In genomic region chr9:137070201-137070905, GRCh38 we compare ENCODE assay signal across 8 cellular contexts. TPM values are rescaled to one million over a fixed set of nuclear protein-coding genes. Genes with fewer than 3 reads are reported as not detected.
DNase-seq lines count a peak whose midpoint lies in the region; ATAC-seq, FAIRE-seq and TF ChIP-seq lines count a peak whose summit lies in the region.

Gene SAPCD2 (minus strand): TSS chr9:137070557. CDS start chr9:137070460, 97 bp downstream.

- CTCF ChIA-PET in A673 (lab: Charles Lee) = interaction anchor here (0.7 to 1.8 kb wide), 6 partner anchors 18 to 236 kb away, joined by 3 to 6 read pairs (median 4); no protein-coding TSS in a partner anchor
- CTCF ChIA-PET in WTC11 (lab: Charles Lee) = interaction anchor here (0.7 to 10.4 kb wide), 34 partner anchors 7 to 532 kb away, joined by 3 to 240 read pairs (median 5); partner anchors contain the start of genes ABCA2, ENTPD2, EXD3 and LCN8

- intact Hi-C loops in A673 (cut with micrococcal nuclease; ENCODE audit: unreplicated experiment) = no loop called here

- peak; percentile 95 for FAIRE-seq in islet of Langerhans (lab: Jason Lieb, UNC)

- H3K27ac ChIP-seq in A673 (ENCODE audit: low read depth, low read length, poor library complexity, severe bottlenecking) = peak within 1 kb of the TSS; percentile 68

- H3K9me3 ChIP-seq in A673 (ENCODE audit: low read depth, low read length, poor library complexity, severe bottlenecking) = no peaks in the 10 kb centered on the region

- H3K4me1 Mint-ChIP-seq in WTC11 = peaks cover 34% of the 10 kb centered on the region

- peak within 1 kb of the TSS; percentile 95 for H3K27ac Mint-ChIP-seq in WTC11

- H3K4me3 Mint-ChIP-seq in WTC11 = peak within 1 kb of the TSS; percentile 71

- BruUV-seq in A673 (replicated peaks; lab: Mats Ljungman, UMichigan) = no TSS peak

- H3K27me3 ChIP-seq in A673 (replicated peaks; ENCODE audit: insufficient read depth, low read depth, low read length, poor library complexity) = no peaks in the 10 kb centered on the region

- H3K36me3 ChIP-seq in A673 (ENCODE audit: insufficient read depth, low read length, poor library complexity, severe bottlenecking) = peaks cover under 1% of the 10 kb centered on the region

- H3K36me3 Mint-ChIP-seq in WTC11 = peaks cover 3% of the 10 kb centered on the region

- DNase-seq in A673 (ENCODE audit: low spot score) (peak; percentile 95), NCI-H345 treated with DMSO at 0.1 percent for 48 hours (lab: John Stamatoyannopoulos, UW; ENCODE audit: unreplicated experiment) (peak; percentile 77), WTC11 (ENCODE audit: low spot score) (peak; percentile 88), cardiac fibroblast (ENCODE audit: low read depth in 2 of 2) (peak; percentile 82 to 85)
- peak; percentile 76 for DNase-seq in stimulated activated CD4-positive, alpha-beta T cell treated with anti-CD3 and anti-CD28 coated beads, Interleukin-12 subunit alpha, Interleukin-12 subunit beta, amount 100 ng/mL, for 4 hours

- H3K27me3 Mint-ChIP-seq in WTC11 (ENCODE audit: low read depth) = no peaks in the 10 kb centered on the region

- H3K9me3 Mint-ChIP-seq in WTC11 = no peaks in the 10 kb centered on the region

- POLR2A ChIA-PET in A673 (lab: Charles Lee; ENCODE audit: low non-redundant PET) = interaction anchor here (0.5 to 0.7 kb wide), 5 partner anchors 16 to 281 kb away, joined by 3 to 7 read pairs (median 4); partner anchors contain the start of gene MAN1B1
- POLR2A ChIA-PET in WTC11 (lab: Charles Lee) = interaction anchor here (0.6 to 2.9 kb wide), 7 partner anchors 15 to 170 kb away, joined by 3 to 21 read pairs (median 5); partner anchors contain the start of genes MAN1B1 and TPRN

- ATAC-seq in GM18909 (IDR thresholded peaks at IDR 0.05; ENCODE audit: poor library complexity, unreplicated experiment) (peak; percentile 76), HG03159 (IDR thresholded peaks at IDR 0.05; ENCODE audit: unreplicated experiment) (peak; percentile 80), WTC11 (peak; percentile 84)

- H3K4me3 ChIP-seq in A673 (ENCODE audit: low read depth, low read length, poor library complexity, severe bottlenecking) (peak within 1 kb of the TSS; percentile 61), cardiac fibroblast (replicated peaks in 1 of 2; ENCODE audit: low read depth in 2 of 2, low read length in 2 of 2) (peak within 1 kb of the TSS; percentile 15 to 41)

- no peak for TF ChIP-seq CTCF in A673 (conservative IDR thresholded peaks at IDR 0.05; ENCODE audit: low read depth, low read length)
- TF ChIP-seq CTCF in WTC11 (IDR thresholded peaks at IDR 0.05) = no peak
- no peak for TF ChIP-seq CTCF in cardiac fibroblast (IDR thresholded peaks at IDR 0.05; ENCODE audit: low read depth, low read length)

- H3K4me1 ChIP-seq in A673 (ENCODE audit: insufficient read depth, low read length, poor library complexity, severe bottlenecking) = peaks cover 15% of the 10 kb centered on the region

TF ChIP-seq in WTC11, 78 proteins besides CTCF, POLR2A, EP300 and RAD21 (continues in another document):
- TF ChIP-seq ATF1 (CRISPR knock-in tag; IDR thresholded peaks at IDR 0.05) = no peak
- TF ChIP-seq ZNF671 (CRISPR knock-in tag; IDR thresholded peaks at IDR 0.05) = no peak
- TF ChIP-seq, protein P1, sequence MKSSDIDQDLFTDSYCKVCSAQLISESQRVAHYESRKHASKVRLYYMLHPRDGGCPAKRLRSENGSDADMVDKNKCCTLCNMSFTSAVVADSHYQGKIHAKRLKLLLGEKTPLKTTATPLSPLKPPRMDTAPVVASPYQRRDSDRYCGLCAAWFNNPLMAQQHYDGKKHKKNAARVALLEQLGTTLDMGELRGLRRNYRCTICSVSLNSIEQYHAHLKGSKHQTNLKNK (CRISPR knock-in tag; IDR thresholded peaks at IDR 0.05) = no peak
- no peak for TF ChIP-seq ZNF416 (CRISPR knock-in tag; IDR thresholded peaks at IDR 0.05)
- TF ChIP-seq, protein P2, sequence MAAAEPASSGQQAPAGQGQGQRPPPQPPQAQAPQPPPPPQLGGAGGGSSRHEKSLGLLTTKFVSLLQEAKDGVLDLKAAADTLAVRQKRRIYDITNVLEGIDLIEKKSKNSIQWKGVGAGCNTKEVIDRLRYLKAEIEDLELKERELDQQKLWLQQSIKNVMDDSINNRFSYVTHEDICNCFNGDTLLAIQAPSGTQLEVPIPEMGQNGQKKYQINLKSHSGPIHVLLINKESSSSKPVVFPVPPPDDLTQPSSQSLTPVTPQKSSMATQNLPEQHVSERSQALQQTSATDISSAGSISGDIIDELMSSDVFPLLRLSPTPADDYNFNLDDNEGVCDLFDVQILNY (CRISPR knock-in tag; IDR thresholded peaks at IDR 0.05) = 0 out of 2 replicates have a peak, but pooled peaks have one; percentile 24
- no peak for TF ChIP-seq NR3C1 (CRISPR knock-in tag; conservative IDR thresholded peaks at IDR 0.05; ENCODE audit: low read depth)
- TF ChIP-seq MYBL2 (CRISPR knock-in tag; IDR thresholded peaks at IDR 0.05) = peak; percentile 87
- no peak for TF ChIP-seq JAZF1 (CRISPR knock-in tag; IDR thresholded peaks at IDR 0.05)
- TF ChIP-seq ZNF532 (CRISPR knock-in tag; IDR thresholded peaks at IDR 0.05; ENCODE audit: borderline replicate concordance) = no peak
- no peak for TF ChIP-seq ETV6 (CRISPR knock-in tag; IDR thresholded peaks at IDR 0.05)
- no peak for TF ChIP-seq ZNF138 (CRISPR knock-in tag; conservative IDR thresholded peaks at IDR 0.05)
- no peak for TF ChIP-seq IRF2 (CRISPR knock-in tag; IDR thresholded peaks at IDR 0.05; ENCODE audit: borderline replicate concordance, low read depth)
- no peak for TF ChIP-seq PREB (CRISPR knock-in tag; IDR thresholded peaks at IDR 0.05; ENCODE audit: borderline replicate concordance)
- no peak for TF ChIP-seq NFATC4 (CRISPR knock-in tag; IDR thresholded peaks at IDR 0.05)
- TF ChIP-seq GABPB1 (CRISPR knock-in tag; IDR thresholded peaks at IDR 0.05) = no peak
- TF ChIP-seq HMGA2 (CRISPR knock-in tag; IDR thresholded peaks at IDR 0.05) = no peak
- TF ChIP-seq ZNF423 (CRISPR knock-in tag; IDR thresholded peaks at IDR 0.05) = no peak
- TF ChIP-seq ZNF263 (CRISPR knock-in tag; IDR thresholded peaks at IDR 0.05; ENCODE audit: low read depth) = no peak
- no peak for TF ChIP-seq JUN (CRISPR knock-in tag; IDR thresholded peaks at IDR 0.05)
- no peak for TF ChIP-seq TCF7 (CRISPR knock-in tag; IDR thresholded peaks at IDR 0.05; ENCODE audit: low read depth)
- TF ChIP-seq, protein P3, sequence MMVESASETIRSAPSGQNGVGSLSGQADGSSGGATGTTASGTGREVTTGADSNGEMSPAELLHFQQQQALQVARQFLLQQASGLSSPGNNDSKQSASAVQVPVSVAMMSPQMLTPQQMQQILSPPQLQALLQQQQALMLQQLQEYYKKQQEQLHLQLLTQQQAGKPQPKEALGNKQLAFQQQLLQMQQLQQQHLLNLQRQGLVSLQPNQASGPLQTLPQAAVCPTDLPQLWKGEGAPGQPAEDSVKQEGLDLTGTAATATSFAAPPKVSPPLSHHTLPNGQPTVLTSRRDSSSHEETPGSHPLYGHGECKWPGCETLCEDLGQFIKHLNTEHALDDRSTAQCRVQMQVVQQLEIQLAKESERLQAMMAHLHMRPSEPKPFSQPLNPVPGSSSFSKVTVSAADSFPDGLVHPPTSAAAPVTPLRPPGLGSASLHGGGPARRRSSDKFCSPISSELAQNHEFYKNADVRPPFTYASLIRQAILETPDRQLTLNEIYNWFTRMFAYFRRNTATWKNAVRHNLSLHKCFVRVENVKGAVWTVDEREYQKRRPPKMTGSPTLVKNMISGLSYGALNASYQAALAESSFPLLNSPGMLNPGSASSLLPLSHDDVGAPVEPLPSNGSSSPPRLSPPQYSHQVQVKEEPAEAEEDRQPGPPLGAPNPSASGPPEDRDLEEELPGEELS (CRISPR knock-in tag; IDR thresholded peaks at IDR 0.05) = 0 out of 2 replicates have a peak, but pooled peaks have one; percentile 12
- TF ChIP-seq FOXK1 (CRISPR knock-in tag; IDR thresholded peaks at IDR 0.05) = no peak
- TF ChIP-seq CREM (CRISPR knock-in tag; IDR thresholded peaks at IDR 0.05) = no peak

RNA-seq across cellular contexts. Expression of gene SAPCD2, which starts in this region (rescaled TPM):
- total RNA-seq in A673 (2021) (30.6 and 33.7 TPM in 2 replicates), WTC11 (2021) (52.0 to 67.0 TPM (median 53.6 TPM) in 3 replicates)

Comparison
In these comparisons a context has a peak if more than half of its experiments do, and no peak if none do; other contexts are left out.
1. Peak in every context shown above with its lines: DNase-seq, ATAC-seq, H3K4me3 ChIP-seq and H3K27ac ChIP-seq.